24 cellular contexts compared by ENCODE assay signal in the genomic region with DNA sequence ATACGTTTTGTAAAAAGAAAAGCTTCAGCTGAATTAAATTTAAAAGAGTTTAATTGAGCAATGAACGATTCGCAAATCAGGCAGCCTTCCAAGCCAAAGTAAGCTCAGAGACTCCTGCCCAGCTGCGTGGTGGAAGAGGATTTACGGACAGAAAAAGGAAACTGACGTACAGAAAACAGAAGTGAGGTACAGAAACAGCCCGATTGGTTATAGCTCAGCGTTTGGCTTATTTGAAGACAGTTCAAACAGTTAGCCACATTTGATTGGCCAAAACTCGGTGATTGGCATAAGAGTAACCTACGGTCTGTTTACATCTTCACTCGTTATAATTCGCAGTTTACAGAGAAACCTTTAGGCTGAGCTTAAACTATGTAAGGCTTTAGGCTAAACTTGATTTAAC. TPM values are rescaled to one million over a fixed set of nuclear protein-coding genes. Genes with fewer than 3 reads are reported as not detected.
DNase-seq lines count a peak whose midpoint lies in the region; ATAC-seq, FAIRE-seq and TF ChIP-seq lines count a peak whose summit lies in the region.
"Had no signal": no experiment of that assay in that cellular context is flagged by ENCODE, and none has a peak within 500 bp of the region (broad histone marks: within the 10 kb centered on the region; RNA-seq: fewer than 3 reads in every experiment).

No MANE protein-coding gene starts in this region.

- H3K4me2 ChIP-seq in PC-3 (ENCODE audit: low read length): peak overlapping the region; percentile 78
- no peak overlapping the region for H3K4me2 ChIP-seq in Karpas-422 (ENCODE audit: low read depth, low read length, poor library complexity, severe bottlenecking)
- H3K4me2 ChIP-seq: BLaER1 treated with 17β-estradiol and CSF1 and Interleukin-3, amounts not matched to agents 10 nM and 100 nM had no signal

- peaks cover 49% of the 10 kb centered on the region for H3K27me3 Mint-ChIP-seq in MCF 10A (ENCODE audit: insufficient read depth, unreplicated experiment)

- no peak overlapping the region for H3K27ac Mint-ChIP-seq in MCF 10A (ENCODE audit: low read depth, unreplicated experiment)
- H3K27ac Mint-ChIP-seq: activated naive CD4-positive, alpha-beta T cell treated with anti-CD3 and anti-CD28 coated beads, Interleukin-2, amount 10 ng/mL, durations not matched to agents 7 days and 5 days had no signal

- CTCF ChIA-PET in MCF 10A (lab: Yijun Ruan, JAX) (interaction anchor here (0.8 to 1.8 kb wide), 9 partner anchors 9 to 192 kb away, joined by 3 to 7 read pairs (median 4); no protein-coding TSS in a partner anchor), PC-3 (lab: Charles Lee) (interaction anchor here (0.6 to 0.7 kb wide), 2 partner anchors 9 to 114 kb away, joined by 3 to 4 read pairs; no protein-coding TSS in a partner anchor)

- POLR2A ChIA-PET in MCF 10A (lab: Yijun Ruan, JAX): interaction anchor here (0.6 to 1.8 kb wide), 3 partner anchors 9 to 118 kb away, joined by 3 to 8 read pairs (median 3); no protein-coding TSS in a partner anchor
- POLR2A ChIA-PET in PC-3 (lab: Charles Lee; ENCODE audit: unreplicated experiment): interaction anchor here (0.7 kb wide), 3 partner anchors 132 to 1024 kb away, joined by 3 to 4 read pairs (median 4); no protein-coding TSS in a partner anchor

- BruUV-seq in MCF 10A (replicated peaks; lab: Mats Ljungman, UMichigan) (no TSS peak), PC-3 (replicated peaks; lab: Mats Ljungman, UMichigan) (no TSS peak)

- intact Hi-C loops in MCF 10A (cut with micrococcal nuclease) (no loop called here), PC-3 (cut with micrococcal nuclease) (no loop called here)

- H3K36me3 Mint-ChIP-seq in MCF 10A (ENCODE audit: insufficient read depth, unreplicated experiment): no peaks in the 10 kb centered on the region
- H3K36me3 Mint-ChIP-seq: activated naive CD4-positive, alpha-beta T cell treated with anti-CD3 and anti-CD28 coated beads, Interleukin-2, amount 10 ng/mL, durations not matched to agents 7 days and 5 days had no signal

- peaks cover 44% of the 10 kb centered on the region for H3K27me3 ChIP-seq in PC-3 (ENCODE audit: low read length)
- H3K27me3 ChIP-seq in Karpas-422 (ENCODE audit: low read length): no peaks in the 10 kb centered on the region
- H3K27me3 ChIP-seq: BLaER1 treated with 17β-estradiol and CSF1 and Interleukin-3, amounts not matched to agents 10 nM and 100 nM; esophagus muscularis mucosa; uterus had no signal

- H3K9ac ChIP-seq in PC-3 (ENCODE audit: low read length): no peak overlapping the region
- H3K9ac ChIP-seq in Karpas-422 (ENCODE audit: low read length): no peak overlapping the region
- H3K9ac ChIP-seq: BLaER1 treated with 17β-estradiol and CSF1 and Interleukin-3, amounts not matched to agents 10 nM and 100 nM had no signal

- no peak overlapping the region for H3K27ac ChIP-seq in PC-3 (ENCODE audit: low read length)
- no peak overlapping the region for H3K27ac ChIP-seq in Karpas-422 (ENCODE audit: low read length)
- H3K27ac ChIP-seq: BLaER1 treated with 17β-estradiol and CSF1 and Interleukin-3, amounts not matched to agents 10 nM and 100 nM; esophagus muscularis mucosa; heart left ventricle; uterus; VCaP had no signal

- no peaks in the 10 kb centered on the region for H3K9me3 ChIP-seq in PC-3 (ENCODE audit: low read length)
- no peaks in the 10 kb centered on the region for H3K9me3 ChIP-seq in Karpas-422 (ENCODE audit: low read length)
- H3K9me3 ChIP-seq: BLaER1 treated with 17β-estradiol and CSF1 and Interleukin-3, amounts not matched to agents 10 nM and 100 nM; esophagus muscularis mucosa; heart left ventricle; uterus had no signal

- TF ChIP-seq CTCF in MCF 10A (IDR thresholded peaks at IDR 0.05; ENCODE audit: unreplicated experiment) (no peak), PC-3 (conservative IDR thresholded peaks at IDR 0.05; ENCODE audit: low read depth, low read length) (no peak)

- in situ Hi-C loops in T47D (cut with HindIII; ENCODE audit: low pct_unique_long_range_greater_than_20kb, low sequenced_read_pairs): no loop called here

- H3K4me3 Mint-ChIP-seq in MCF 10A (ENCODE audit: unreplicated experiment): no peak overlapping the region
- H3K4me3 Mint-ChIP-seq: activated naive CD4-positive, alpha-beta T cell treated with anti-CD3 and anti-CD28 coated beads, Interleukin-2, amount 10 ng/mL, durations not matched to agents 7 days and 5 days had no signal

- H3K4me1 Mint-ChIP-seq in MCF 10A (ENCODE audit: insufficient read depth, unreplicated experiment): peaks cover 3% of the 10 kb centered on the region
- H3K4me1 Mint-ChIP-seq: activated naive CD4-positive, alpha-beta T cell treated with anti-CD3 and anti-CD28 coated beads, Interleukin-2, amount 10 ng/mL, durations not matched to agents 7 days and 5 days had no signal

- no peak for FAIRE-seq in urothelium cell line (lab: Jason Lieb, UNC)

- no peaks in the 10 kb centered on the region for H4K20me1 ChIP-seq in PC-3 (ENCODE audit: low read length)
- H4K20me1 ChIP-seq in Karpas-422 (ENCODE audit: insufficient read depth, low read depth, low read length): no peaks in the 10 kb centered on the region
- H4K20me1 ChIP-seq: BLaER1 treated with 17β-estradiol and CSF1 and Interleukin-3, amounts not matched to agents 10 nM and 100 nM had no signal

- H2AFZ ChIP-seq in PC-3 (ENCODE audit: low read length) (peak overlapping the region; percentile 83), Karpas-422 (ENCODE audit: low read length) (no peak overlapping the region)

- no peaks in the 10 kb centered on the region for H3K9me3 Mint-ChIP-seq in MCF 10A (ENCODE audit: unreplicated experiment)
- H3K9me3 Mint-ChIP-seq: activated naive CD4-positive, alpha-beta T cell treated with anti-CD3 and anti-CD28 coated beads, Interleukin-2, amount 10 ng/mL, durations not matched to agents 7 days and 5 days had no signal

- no peaks in the 10 kb centered on the region for H3K36me3 ChIP-seq in PC-3 (ENCODE audit: low read depth, low read length)
- no peaks in the 10 kb centered on the region for H3K36me3 ChIP-seq in Karpas-422 (ENCODE audit: insufficient read depth, low read length)
- H3K36me3 ChIP-seq: BLaER1 treated with 17β-estradiol and CSF1 and Interleukin-3, amounts not matched to agents 10 nM and 100 nM; esophagus muscularis mucosa; heart left ventricle; uterus had no signal

- H3K4me3 ChIP-seq in PC-3 (ENCODE audit: low read length): peak overlapping the region; percentile 63
- H3K4me3 ChIP-seq in Karpas-422 (ENCODE audit: low read length): no peak overlapping the region
- H3K4me3 ChIP-seq: BLaER1 treated with 17β-estradiol and CSF1 and Interleukin-3, amounts not matched to agents 10 nM and 100 nM; esophagus muscularis mucosa; heart left ventricle; uterus had no signal

- no peaks in the 10 kb centered on the region for H3F3A ChIP-seq in PC-3 (ENCODE audit: low read length, unreplicated experiment)

- H3K9me2 ChIP-seq in PC-3 (replicated peaks; ENCODE audit: low read length) (no peaks in the 10 kb centered on the region), Karpas-422 (replicated peaks; ENCODE audit: insufficient read depth, low read length) (no peaks in the 10 kb centered on the region)

- peak; percentile 96 for ATAC-seq in PC-3
- ATAC-seq in HG02763 (IDR thresholded peaks at IDR 0.05; ENCODE audit: unreplicated experiment): no peak
- ATAC-seq in GM21619 (IDR thresholded peaks at IDR 0.05; ENCODE audit: unreplicated experiment): no peak
- ATAC-seq: heart left ventricle had no signal

- H3K79me2 ChIP-seq in PC-3 (ENCODE audit: low read length) (no peaks in the 10 kb centered on the region), Karpas-422 (ENCODE audit: low read length) (no peaks in the 10 kb centered on the region)

- H3K4me1 ChIP-seq in PC-3 (ENCODE audit: insufficient read depth, low read length) (no peaks in the 10 kb centered on the region), Karpas-422 (ENCODE audit: low read length) (no peaks in the 10 kb centered on the region)
- H3K4me1 ChIP-seq: esophagus muscularis mucosa, heart left ventricle, uterus had no signal

- peak; percentile 26 to 91 for DNase-seq in T47D (ENCODE audit: low read depth in 1 of 2, low spot score in 1 of 2)
- no peak for DNase-seq in MCF 10A (ENCODE audit: unreplicated experiment)
- peak; percentile 73 for DNase-seq in PC-3
- DNase-seq in dedifferentiated amniotic fluid mesenchymal stem cell (ENCODE audit: extremely low spot score): peak; percentile 76
- peak; percentile 29 for DNase-seq in urothelium cell line (ENCODE audit: low spot score)
- no peak for DNase-seq in Karpas-422
- DNase-seq: activated CD4-positive, alpha-beta T cell treated with anti-CD3 and anti-CD28 coated beads, Interleukin-2, amount 50 U/mL, for 48 hours; activated naive CD4-positive, alpha-beta T cell treated with anti-CD3 and anti-CD28 coated beads, Interleukin-2, amount 10 ng/mL, durations not matched to agents 7 days and 5 days; activated T-cell treated with anti-CD3 and anti-CD28 coated beads, Interleukin-2, amount 50 U/mL, for 1 hour; cerebellar nuclear complex; effector CD8-positive, alpha-beta T cell; HCEC 1CT; heart left ventricle; NCI-H1048; NCI-H2029; NCI-H446 treated with DMSO at 0.1 percent for 48 hours; retina; uterus had no signal

RNA-seq across cellular contexts. Expression of gene CR1L, which starts 46.9 kb away (rescaled TPM):
- total RNA-seq in MCF 10A (2022) (not detected in 2 replicates), PC-3 (2014; rRNA removed) (not detected in 2 replicates)
- not detected in 2 replicates for total RNA-seq in Karpas-422 (2014; rRNA removed; shearing (Covaris generic); ENCODE audit: low replicate concordance)
- total RNA-seq: esophagus muscularis mucosa, lower leg skin had no signal

Comparison
In these comparisons a context has a peak if more than half of its experiments do, and no peak if none do; other contexts are left out.
1. DNase-seq: peak in T47D (2 of 2), PC-3 (single experiment), dedifferentiated amniotic fluid mesenchymal stem cell (single experiment) and urothelium cell line (single experiment); none in MCF 10A (single experiment) and Karpas-422 (single experiment).